ENCODE assay signal across 9 cellular contexts in the genomic region with DNA sequence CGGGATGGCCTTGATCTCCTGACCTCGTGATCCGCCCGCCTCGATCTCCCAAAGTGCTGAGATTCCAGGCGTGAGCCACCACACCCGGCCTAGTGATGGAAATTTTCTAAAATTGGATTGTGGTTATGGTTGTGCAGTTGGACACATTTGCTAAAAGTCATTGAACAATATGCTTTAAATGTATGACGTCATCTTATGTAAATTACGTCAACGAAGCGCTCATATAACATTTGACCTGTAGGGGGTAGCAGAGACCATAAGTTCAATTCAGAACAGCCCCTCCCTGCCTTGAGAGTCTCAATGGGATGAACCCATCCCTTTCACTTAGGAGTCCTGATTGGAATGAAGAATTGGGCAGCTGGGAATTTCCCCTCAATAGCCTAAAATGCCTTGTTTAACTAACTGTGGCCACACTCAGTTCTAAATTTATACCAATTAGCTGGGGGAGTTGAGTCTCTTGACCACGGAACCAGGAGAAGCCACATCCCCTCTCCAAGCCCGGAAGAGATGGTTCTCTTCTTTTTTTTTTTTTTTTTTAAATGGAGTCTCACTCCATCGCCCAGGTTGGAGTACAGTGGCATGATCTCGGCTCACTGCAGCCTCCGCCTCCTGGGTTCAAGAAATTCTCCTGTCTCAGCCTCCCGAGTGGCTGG. TPM values are rescaled to one million over a fixed set of nuclear protein-coding genes. Genes with fewer than 3 reads are reported as not detected.
DNase-seq lines count a peak whose midpoint lies in the region; ATAC-seq, FAIRE-seq and TF ChIP-seq lines count a peak whose summit lies in the region.
"Had no signal": no experiment of that assay in that cellular context is flagged by ENCODE, and none has a peak within 500 bp of the region (broad histone marks: within the 10 kb centered on the region; RNA-seq: fewer than 3 reads in every experiment).

No MANE protein-coding gene starts in this region.

- intact Hi-C loops in Right ventricle myocardium superior (cut with DNase I) (loop anchor here (10.0 kb wide), 1 partner anchor 143 kb away; no protein-coding TSS in a partner anchor), psoas muscle (cut with DNase I) (no loop called here)

- peak; percentile 62 for FAIRE-seq in RCC 7860 (lab: Jason Lieb, UNC)

- no peaks in the 10 kb centered on the region for H3K9me3 Mint-ChIP-seq in activated naive CD8-positive, alpha-beta T cell treated with anti-CD3 and anti-CD28 coated beads, Interleukin-2, amount 50 U/mL, for 24 hours
- H3K9me3 Mint-ChIP-seq in stimulated activated memory B cell treated with anti-CD40 and anti-IgM and Interleukin-4, amounts not matched to agents 10 μg/mL and 1 μg/mL and 100 μg/mL, for 72 hours, result peaks cover 2% of the 10 kb centered on the region
- H3K9me3 Mint-ChIP-seq: stimulated activated naive CD8-positive, alpha-beta T cell treated with anti-CD3 and anti-CD28 coated beads, Interleukin-15, Interleukin-2, amounts not matched to agents 100 ng/mL and 50 ng/mL, for 24 hours had no signal

- H3K27me3 ChIP-seq in psoas muscle (ENCODE audit: insufficient read depth in 3 of 3, low read length in 2 of 3), result no peaks in the 10 kb centered on the region

- no peaks in the 10 kb centered on the region for H3K36me3 ChIP-seq in psoas muscle (ENCODE audit: insufficient read depth in 1 of 2, low read depth in 1 of 2)

- whole genome bisulfite sequencing in psoas muscle, 3 donors, result 22 to 35% (median 33%) methylated on average over 17 of the region's 17 CpGs

- H3K4me3 ChIP-seq in psoas muscle, result no peak overlapping the region

- no peaks in the 10 kb centered on the region for H3K9me3 ChIP-seq in psoas muscle

- no peaks in the 10 kb centered on the region for H3K36me3 Mint-ChIP-seq in activated naive CD8-positive, alpha-beta T cell treated with anti-CD3 and anti-CD28 coated beads, Interleukin-2, amount 50 U/mL, for 24 hours (ENCODE audit: low read depth)
- no peaks in the 10 kb centered on the region for H3K36me3 Mint-ChIP-seq in stimulated activated memory B cell treated with anti-CD40 and anti-IgM and Interleukin-4, amounts not matched to agents 10 μg/mL and 1 μg/mL and 100 μg/mL, for 72 hours

- H3K27ac Mint-ChIP-seq in activated naive CD8-positive, alpha-beta T cell treated with anti-CD3 and anti-CD28 coated beads, Interleukin-2, amount 50 U/mL, for 24 hours, result peak overlapping the region; percentile 46
- H3K27ac Mint-ChIP-seq in stimulated activated memory B cell treated with anti-CD40 and anti-IgM and Interleukin-4, amounts not matched to agents 10 μg/mL and 1 μg/mL and 100 μg/mL, for 72 hours, result no peak overlapping the region
- H3K27ac Mint-ChIP-seq: stimulated activated naive CD8-positive, alpha-beta T cell treated with anti-CD3 and anti-CD28 coated beads, Interleukin-15, Interleukin-2, amounts not matched to agents 100 ng/mL and 50 ng/mL, for 24 hours had no signal

- peak; percentile 82 for DNase-seq in EH (ENCODE audit: low read depth)
- peak; percentile 75 for DNase-seq in LoVo (ENCODE audit: low spot score)
- peak; percentile 68 for DNase-seq in RCC 7860 (ENCODE audit: low spot score)
- DNase-seq in activated naive CD8-positive, alpha-beta T cell treated with anti-CD3 and anti-CD28 coated beads, Interleukin-2, amount 50 U/mL, for 24 hours, result peak; percentile 31
- DNase-seq in Right ventricle myocardium superior, result no peak
- DNase-seq in psoas muscle, result no peak

- no peak overlapping the region for H3K27ac ChIP-seq in psoas muscle

- peak; percentile 15 for ATAC-seq in activated naive CD8-positive, alpha-beta T cell treated with anti-CD3 and anti-CD28 coated beads, Interleukin-2, amount 50 U/mL, for 24 hours
- ATAC-seq in Right ventricle myocardium superior (ENCODE audit: poor library complexity) (peak; percentile 93), psoas muscle (peak in 3 of 4 donors; percentile 73 to 85 (median 83)), GM18873 (IDR thresholded peaks at IDR 0.05; ENCODE audit: low FRiP score, unreplicated experiment) (no peak)
- ATAC-seq in stimulated activated memory B cell treated with anti-CD40 and anti-IgM and Interleukin-4, amounts not matched to agents 10 μg/mL and 1 μg/mL and 100 μg/mL, for 72 hours, result no peak

- H3K27me3 Mint-ChIP-seq in activated naive CD8-positive, alpha-beta T cell treated with anti-CD3 and anti-CD28 coated beads, Interleukin-2, amount 50 U/mL, for 24 hours, result no peaks in the 10 kb centered on the region
- H3K27me3 Mint-ChIP-seq in stimulated activated memory B cell treated with anti-CD40 and anti-IgM and Interleukin-4, amounts not matched to agents 10 μg/mL and 1 μg/mL and 100 μg/mL, for 72 hours, result peaks cover 9% of the 10 kb centered on the region
- H3K27me3 Mint-ChIP-seq: stimulated activated naive CD8-positive, alpha-beta T cell treated with anti-CD3 and anti-CD28 coated beads, Interleukin-15, Interleukin-2, amounts not matched to agents 100 ng/mL and 50 ng/mL, for 24 hours had no signal

- no peaks in the 10 kb centered on the region for H3K4me1 ChIP-seq in psoas muscle

- H3K4me3 Mint-ChIP-seq in activated naive CD8-positive, alpha-beta T cell treated with anti-CD3 and anti-CD28 coated beads, Interleukin-2, amount 50 U/mL, for 24 hours, result no peak overlapping the region
- no peak overlapping the region for H3K4me3 Mint-ChIP-seq in stimulated activated memory B cell treated with anti-CD40 and anti-IgM and Interleukin-4, amounts not matched to agents 10 μg/mL and 1 μg/mL and 100 μg/mL, for 72 hours
- H3K4me3 Mint-ChIP-seq: stimulated activated naive CD8-positive, alpha-beta T cell treated with anti-CD3 and anti-CD28 coated beads, Interleukin-15, Interleukin-2, amounts not matched to agents 100 ng/mL and 50 ng/mL, for 24 hours had no signal

- peaks cover 4% of the 10 kb centered on the region for H3K4me1 Mint-ChIP-seq in activated naive CD8-positive, alpha-beta T cell treated with anti-CD3 and anti-CD28 coated beads, Interleukin-2, amount 50 U/mL, for 24 hours
- H3K4me1 Mint-ChIP-seq in stimulated activated memory B cell treated with anti-CD40 and anti-IgM and Interleukin-4, amounts not matched to agents 10 μg/mL and 1 μg/mL and 100 μg/mL, for 72 hours, result peaks cover 6% of the 10 kb centered on the region

- peak; percentile 73 for TF ChIP-seq CTCF in psoas muscle (IDR thresholded peaks at IDR 0.05)

RNA-seq across cellular contexts. Expression of a gene that starts 15.2 kb away (rescaled TPM):
- total RNA-seq in Right ventricle myocardium superior (0.70 TPM), psoas muscle (under 1 TPM in 3 of 4 donors, not detected in 1; 0.50 to 0.89 (median 0.68) TPM)
- 1 to 10 TPM in 2 of 3 donors, under 1 TPM in 1; 0.96 to 2.2 (median 1.5) TPM for polyA plus RNA-seq in psoas muscle

RNA-seq across cellular contexts. Expression of a gene that starts 17.4 kb away (rescaled TPM):
- total RNA-seq in Right ventricle myocardium superior (2.1 TPM), psoas muscle (1 to 10 TPM; 1.3 to 2.4 (median 1.3) TPM)
- 1 to 10 TPM in 2 of 3 donors, under 1 TPM in 1; 0.84 to 1.9 (median 1.6) TPM for polyA plus RNA-seq in psoas muscle

Comparison
In these comparisons a context has a peak if more than half of its experiments do, and no peak if none do; other contexts are left out.
1. DNase-seq: peak in EH (single experiment), LoVo (single experiment), RCC 7860 (single experiment) and activated naive CD8-positive, alpha-beta T cell treated with anti-CD3 and anti-CD28 coated beads, Interleukin-2, amount 50 U/mL, for 24 hours (single experiment); none in Right ventricle myocardium superior (single experiment) and psoas muscle (0 of 2).
2. ATAC-seq: peak in activated naive CD8-positive, alpha-beta T cell treated with anti-CD3 and anti-CD28 coated beads, Interleukin-2, amount 50 U/mL, for 24 hours (single experiment), Right ventricle myocardium superior (single experiment) and psoas muscle (3 of 4); none in GM18873 (single experiment) and stimulated activated memory B cell treated with anti-CD40 and anti-IgM and Interleukin-4, amounts not matched to agents 10 μg/mL and 1 μg/mL and 100 μg/mL, for 72 hours (single experiment).